10 cellular contexts compared by ENCODE assay signal in the genomic region with DNA sequence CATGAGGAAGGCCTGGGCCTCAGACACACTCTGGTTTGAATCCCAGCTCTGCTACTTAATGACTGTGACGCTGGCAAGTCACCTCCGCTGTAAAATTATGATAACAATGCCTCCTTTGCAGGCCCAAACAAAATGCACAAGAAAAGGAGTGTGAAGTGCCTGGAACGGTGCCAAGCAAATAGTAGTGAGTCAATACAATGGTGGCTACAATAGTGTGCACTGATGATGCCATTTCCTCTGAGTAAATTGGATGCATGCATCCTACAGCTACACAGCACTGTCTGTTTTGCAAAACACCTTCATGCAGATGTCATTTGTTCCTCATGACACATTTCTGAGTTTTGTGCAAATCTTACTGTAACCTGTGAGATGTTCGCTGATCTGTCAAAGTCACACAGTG.
DNase-seq lines count a peak whose midpoint lies in the region; ATAC-seq and TF ChIP-seq lines count a peak whose summit lies in the region.
"Had no signal": no experiment of that assay in that cellular context is flagged by ENCODE, and none has a peak within 500 bp of the region (broad histone marks: within the 10 kb centered on the region; RNA-seq: fewer than 3 reads in every experiment).

No MANE protein-coding gene starts in this region.

- H3K27me3 ChIP-seq in DND-41 (ENCODE audit: insufficient read depth, low read length, poor library complexity) = no peaks in the 10 kb centered on the region
- H3K27me3 ChIP-seq: transverse colon had no signal

- H3K4me3 ChIP-seq in DND-41 (ENCODE audit: low read depth in 1 of 2, low read length in 2 of 2) (no peak overlapping the region), mucosa of descending colon (no peak overlapping the region)
- H3K4me3 ChIP-seq: psoas muscle, transverse colon had no signal

- no peaks in the 10 kb centered on the region for H4K20me1 ChIP-seq in DND-41 (ENCODE audit: insufficient read depth, low read length)

- DNase-seq in DND-41 = no peak
- peak; percentile 40 for DNase-seq in NCI-H1417 treated with DMSO at 0.1 percent for 48 hours (lab: John Stamatoyannopoulos, UW)
- DNase-seq in activated CD8-positive, alpha-beta memory T cell treated with anti-CD3 and anti-CD28 coated beads, Interleukin-2, amount 50 U/mL, for 4 hours = peak; percentile 36
- peak in 1 of 3 donors; percentile 45 for DNase-seq in mucosa of descending colon
- DNase-seq in GM20000 (ENCODE audit: low spot score) = no peak
- DNase-seq: psoas muscle, transverse colon had no signal

- intact Hi-C loops in mucosa of descending colon (cut with DNase I, micrococcal nuclease) = no loop called here

- no peaks in the 10 kb centered on the region for H3K79me2 ChIP-seq in DND-41 (ENCODE audit: insufficient read depth, low read length)

- H3K9ac ChIP-seq in DND-41 (ENCODE audit: low read depth, low read length) = no peak overlapping the region

- H3K36me3 ChIP-seq in DND-41 (ENCODE audit: insufficient read depth, low read length) (no peaks in the 10 kb centered on the region), mucosa of descending colon (ENCODE audit: low read depth) (no peaks in the 10 kb centered on the region)
- H3K36me3 ChIP-seq: transverse colon had no signal

- no peak overlapping the region for H2AFZ ChIP-seq in DND-41 (ENCODE audit: low read depth, low read length)

- H3K4me2 ChIP-seq in DND-41 (ENCODE audit: insufficient read depth, low read length) = no peak overlapping the region

- H3K9me3 ChIP-seq in DND-41 (ENCODE audit: insufficient read depth, low read length, severe bottlenecking) = no peaks in the 10 kb centered on the region
- no peaks in the 10 kb centered on the region for H3K9me3 ChIP-seq in mucosa of descending colon
- H3K9me3 ChIP-seq: psoas muscle, transverse colon had no signal

- no peak for TF ChIP-seq CTCF in DND-41 (IDR thresholded peaks at IDR 0.05; ENCODE audit: borderline replicate concordance, extremely low read depth, low read length, poor library complexity, severe bottlenecking)
- TF ChIP-seq CTCF in mucosa of descending colon (IDR thresholded peaks at IDR 0.05) = no peak
- no peak for TF ChIP-seq CTCF in GM20000 (IDR thresholded peaks at IDR 0.05; ENCODE audit: extremely low read depth, missing control alignments)

- H3K4me1 ChIP-seq in DND-41 (ENCODE audit: insufficient read depth, low read length) (peaks cover 13% of the 10 kb centered on the region), mucosa of descending colon (ENCODE audit: low read depth) (no peaks in the 10 kb centered on the region)

- ATAC-seq in DND-41 (ENCODE audit: insufficient read depth, low read depth) (0 out of 3 replicates have a peak, but pooled peaks have one; percentile 37), mucosa of descending colon (peak; percentile 59), HG02885 (IDR thresholded peaks at IDR 0.05; ENCODE audit: poor library complexity, unreplicated experiment) (no peak), HG03432 (IDR thresholded peaks at IDR 0.05; ENCODE audit: unreplicated experiment) (no peak), HG03175 (IDR thresholded peaks at IDR 0.05; ENCODE audit: unreplicated experiment) (no peak)
- ATAC-seq: psoas muscle had no signal

- no peak overlapping the region for H3K27ac ChIP-seq in DND-41 (ENCODE audit: low read length)
- H3K27ac ChIP-seq: psoas muscle, transverse colon had no signal

Comparison
In these comparisons a context has a peak if more than half of its experiments do, and no peak if none do; other contexts are left out.
1. ATAC-seq: peak in DND-41 (single experiment) and mucosa of descending colon (single experiment); none in HG02885 (single experiment), HG03432 (single experiment) and HG03175 (single experiment).
2. DNase-seq: peak in NCI-H1417 treated with DMSO at 0.1 percent for 48 hours (single experiment) and activated CD8-positive, alpha-beta memory T cell treated with anti-CD3 and anti-CD28 coated beads, Interleukin-2, amount 50 U/mL, for 4 hours (single experiment); none in DND-41 (single experiment) and GM20000 (single experiment).